Comparison of ENCODE assay signal across 11 cellular contexts in the genomic region with DNA sequence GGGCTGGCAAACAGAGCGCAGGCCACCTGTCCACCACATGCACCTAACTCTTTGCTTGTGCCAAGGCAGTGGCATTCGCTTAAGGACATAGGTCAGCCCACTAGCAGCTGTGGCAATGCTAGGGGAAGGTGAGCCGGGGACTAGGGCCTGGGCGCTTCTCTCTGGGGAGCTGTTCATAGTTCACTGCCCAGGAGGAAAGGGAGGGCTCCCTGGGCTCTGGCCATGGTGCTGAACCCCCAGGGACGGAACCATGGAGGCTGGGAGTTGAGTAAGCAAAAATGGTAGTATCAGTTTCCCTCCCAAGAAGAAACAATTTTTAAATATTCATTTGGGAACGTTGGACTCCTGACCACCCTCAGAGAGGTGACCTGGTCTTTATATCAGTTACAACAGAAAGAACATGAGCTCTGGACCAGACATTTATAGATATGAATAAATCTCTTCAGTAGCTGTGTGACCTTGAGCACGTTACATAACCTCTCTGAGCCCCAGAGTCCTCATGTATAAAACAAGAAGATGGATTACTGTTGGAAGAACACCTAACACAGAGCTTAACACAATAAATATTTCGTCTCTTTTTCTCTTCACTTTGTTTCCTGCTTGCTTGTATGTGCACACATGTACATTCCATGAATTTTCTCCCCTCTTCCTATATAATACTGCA.
DNase-seq lines count a peak whose midpoint lies in the region; ATAC-seq and TF ChIP-seq lines count a peak whose summit lies in the region.
"Had no signal": no experiment of that assay in that cellular context is flagged by ENCODE, and none has a peak within 500 bp of the region (broad histone marks: within the 10 kb centered on the region; RNA-seq: fewer than 3 reads in every experiment).

No MANE protein-coding gene starts in this region.

- TF ChIP-seq POLR2A in heart left ventricle (IDR thresholded peaks at IDR 0.05): no peak
- no peak for TF ChIP-seq POLR2A in thyroid gland (IDR thresholded peaks at IDR 0.05)
- no peak for TF ChIP-seq POLR2A in Peyer's patch (IDR thresholded peaks at IDR 0.05)

- WGBS in heart left ventricle, 4 donors: 33 to 39% (median 36%) methylated on average over 5 to 8 of the region's 8 CpGs
- WGBS in thyroid gland, 2 donors: 37 to 50% methylated on average over 8 of the region's 8 CpGs

- H3K9me3 ChIP-seq in heart left ventricle (no peaks in the 10 kb centered on the region), MG63 (no peaks in the 10 kb centered on the region), thyroid gland (no peaks in the 10 kb centered on the region), Peyer's patch (no peaks in the 10 kb centered on the region)
- H3K9me3 ChIP-seq: Caco-2, upper lobe of left lung had no signal

- H3K36me3 ChIP-seq in heart left ventricle: no peaks in the 10 kb centered on the region
- no peaks in the 10 kb centered on the region for H3K36me3 ChIP-seq in MG63
- no peaks in the 10 kb centered on the region for H3K36me3 ChIP-seq in thyroid gland
- no peaks in the 10 kb centered on the region for H3K36me3 ChIP-seq in Peyer's patch
- H3K36me3 ChIP-seq: upper lobe of left lung had no signal

- H3K27ac ChIP-seq in heart left ventricle (no peak overlapping the region), thyroid gland (no peak overlapping the region), Peyer's patch (no peak overlapping the region)
- H3K27ac ChIP-seq: upper lobe of left lung had no signal

- ATAC-seq in heart left ventricle: peak in 3 of 4 donors; percentile 61 to 72 (median 72)
- ATAC-seq in Right ventricle myocardium superior (ENCODE audit: poor library complexity): no peak

- H3K27me3 ChIP-seq in heart left ventricle (no peaks in the 10 kb centered on the region), MG63 (no peaks in the 10 kb centered on the region; the same call in 1 of the 2 replicates), thyroid gland (no peaks in the 10 kb centered on the region), Peyer's patch (no peaks in the 10 kb centered on the region)
- H3K27me3 ChIP-seq: upper lobe of left lung had no signal

- TF ChIP-seq CTCF in heart left ventricle (IDR thresholded peaks at IDR 0.05): no peak
- TF ChIP-seq CTCF in thyroid gland (IDR thresholded peaks at IDR 0.05): no peak
- TF ChIP-seq CTCF in Peyer's patch (IDR thresholded peaks at IDR 0.05): no peak

- intact Hi-C loops in heart left ventricle (cut with DNase I) (no loop called here), Right ventricle myocardium superior (cut with DNase I) (no loop called here), thyroid gland (cut with DNase I) (no loop called here)

- H3K4me3 ChIP-seq in heart left ventricle (no peak overlapping the region), MG63 (no peak overlapping the region), thyroid gland (replicated peaks in 1 of 3) (no peak overlapping the region), Peyer's patch (no peak overlapping the region)
- H3K4me3 ChIP-seq: upper lobe of left lung had no signal

- no peak for DNase-seq in heart left ventricle
- no peak for DNase-seq in Right ventricle myocardium superior
- DNase-seq in MG63: peak; percentile 16
- peak; percentile 65 for DNase-seq in ecto neural progenitor cell (ENCODE audit: low spot score)
- peak; percentile 7 to 23 for DNase-seq in thyroid gland
- no peak for DNase-seq in effector CD4-positive, alpha-beta T cell
- DNase-seq in NOMO-1 treated with dmso at 0.1 percent for 144 hours (lab: John Stamatoyannopoulos, UW; ENCODE audit: unreplicated experiment): no peak
- DNase-seq in Peyer's patch: no peak
- DNase-seq: stimulated activated CD4-positive, alpha-beta T cell treated with anti-CD3 and anti-CD28 coated beads, Interleukin-12 subunit alpha, Interleukin-12 subunit beta, amount 100 ng/mL, for 4 hours; upper lobe of left lung had no signal

- H3K4me1 ChIP-seq in heart left ventricle: no peaks in the 10 kb centered on the region
- H3K4me1 ChIP-seq in thyroid gland: no peaks in the 10 kb centered on the region
- H3K4me1 ChIP-seq in Peyer's patch: no peaks in the 10 kb centered on the region
- H3K4me1 ChIP-seq: Caco-2, upper lobe of left lung had no signal

Comparison
In these comparisons a context has a peak if more than half of its experiments do, and no peak if none do; other contexts are left out.
1. DNase-seq: peak in MG63 (single experiment), ecto neural progenitor cell (single experiment) and thyroid gland (2 of 2); none in heart left ventricle (0 of 5), Right ventricle myocardium superior (single experiment), effector CD4-positive, alpha-beta T cell (single experiment), NOMO-1 treated with dmso at 0.1 percent for 144 hours (single experiment) and Peyer's patch (0 of 3).